Comparison of ENCODE assay signal across 26 cellular contexts in genomic region chr12:128698573-128698972, GRCh38.
DNase-seq lines count a peak whose midpoint lies in the region; ATAC-seq and TF ChIP-seq lines count a peak whose summit lies in the region.
"Had no signal": no experiment of that assay in that cellular context is flagged by ENCODE, and none has a peak within 500 bp of the region (broad histone marks: within the 10 kb centered on the region; RNA-seq: fewer than 3 reads in every experiment).

No MANE protein-coding gene starts in this region.

- H3K4me3 ChIP-seq in endodermal cell (ENCODE audit: low read length) (no peak overlapping the region), heart left ventricle (no peak overlapping the region)
- H3K4me3 ChIP-seq: A549; BLaER1 treated with 17β-estradiol and CSF1 and Interleukin-3, amounts not matched to agents 10 nM and 100 nM; GM12878; GM23338 had no signal

- no peaks in the 10 kb centered on the region for H3K9me3 Mint-ChIP-seq in endodermal cell
- peaks cover 8% of the 10 kb centered on the region for H3K9me3 Mint-ChIP-seq in natural killer cell treated with Interleukin-12 subunit alpha and Interleukin-12 subunit beta and Interleukin-15 and Interleukin-18, amount 100 ng/mL, for 72 hours
- peaks cover 3% of the 10 kb centered on the region for H3K9me3 Mint-ChIP-seq in stimulated activated effector memory CD8-positive, alpha-beta T cell treated with anti-CD3 and anti-CD28 coated beads, Interleukin-12 subunit alpha, Interleukin-12 subunit beta, amount 100 ng/mL, for 72 hours
- H3K9me3 Mint-ChIP-seq: CD8-positive, alpha-beta memory T cell; H9 had no signal

- H3K36me3 Mint-ChIP-seq in endodermal cell (ENCODE audit: low read depth) = no peaks in the 10 kb centered on the region
- H3K36me3 Mint-ChIP-seq in natural killer cell treated with Interleukin-12 subunit alpha and Interleukin-12 subunit beta and Interleukin-15 and Interleukin-18, amount 100 ng/mL, for 72 hours = peaks cover 4% of the 10 kb centered on the region
- H3K36me3 Mint-ChIP-seq in stimulated activated effector memory CD8-positive, alpha-beta T cell treated with anti-CD3 and anti-CD28 coated beads, Interleukin-12 subunit alpha, Interleukin-12 subunit beta, amount 100 ng/mL, for 72 hours = no peaks in the 10 kb centered on the region
- H3K36me3 Mint-ChIP-seq: CD14-positive monocyte had no signal

- no peaks in the 10 kb centered on the region for H3K36me3 ChIP-seq in endodermal cell (ENCODE audit: control insufficient read depth, insufficient read depth, low read length)
- no peaks in the 10 kb centered on the region for H3K36me3 ChIP-seq in heart left ventricle
- H3K36me3 ChIP-seq: BE2C; BLaER1 treated with 17β-estradiol and CSF1 and Interleukin-3, amounts not matched to agents 10 nM and 100 nM had no signal

- H3K4me1 Mint-ChIP-seq in endodermal cell = peaks cover 14% of the 10 kb centered on the region
- H3K4me1 Mint-ChIP-seq in natural killer cell treated with Interleukin-12 subunit alpha and Interleukin-12 subunit beta and Interleukin-15 and Interleukin-18, amount 100 ng/mL, for 72 hours (ENCODE audit: low read depth in 2 of 2) = peaks cover 44 to 63% of the 10 kb centered on the region in 2 donors
- peaks cover 21% of the 10 kb centered on the region for H3K4me1 Mint-ChIP-seq in stimulated activated effector memory CD8-positive, alpha-beta T cell treated with anti-CD3 and anti-CD28 coated beads, Interleukin-12 subunit alpha, Interleukin-12 subunit beta, amount 100 ng/mL, for 72 hours
- H3K4me1 Mint-ChIP-seq: CD14-positive monocyte, GM23338 had no signal

- H3K9me3 ChIP-seq in endodermal cell (ENCODE audit: control insufficient read depth, low read length) = no peaks in the 10 kb centered on the region
- H3K9me3 ChIP-seq in heart left ventricle = peaks cover 0 to 5% (median 0%) of the 10 kb centered on the region in 12 donors
- H3K9me3 ChIP-seq: A549 had no signal

- no peak overlapping the region for H3K9ac ChIP-seq in endodermal cell (ENCODE audit: extremely low read depth, low read length, poor library complexity, severe bottlenecking)
- H3K9ac ChIP-seq: BLaER1 treated with 17β-estradiol and CSF1 and Interleukin-3, amounts not matched to agents 10 nM and 100 nM had no signal

- H3K4me3 Mint-ChIP-seq in endodermal cell = no peak overlapping the region
- no peak overlapping the region for H3K4me3 Mint-ChIP-seq in natural killer cell treated with Interleukin-12 subunit alpha and Interleukin-12 subunit beta and Interleukin-15 and Interleukin-18, amount 100 ng/mL, for 72 hours
- H3K4me3 Mint-ChIP-seq in stimulated activated effector memory CD8-positive, alpha-beta T cell treated with anti-CD3 and anti-CD28 coated beads, Interleukin-12 subunit alpha, Interleukin-12 subunit beta, amount 100 ng/mL, for 72 hours = no peak overlapping the region
- H3K4me3 Mint-ChIP-seq: CD14-positive monocyte; CD4-positive, alpha-beta T cell; GM23338; H9; HFFc6 had no signal

- no peaks in the 10 kb centered on the region for H3K27me3 Mint-ChIP-seq in endodermal cell (ENCODE audit: insufficient read depth)
- H3K27me3 Mint-ChIP-seq in natural killer cell treated with Interleukin-12 subunit alpha and Interleukin-12 subunit beta and Interleukin-15 and Interleukin-18, amount 100 ng/mL, for 72 hours = no peaks in the 10 kb centered on the region
- H3K27me3 Mint-ChIP-seq: CD4-positive, alpha-beta T cell had no signal

- peak; percentile 57 to 65 for ATAC-seq in natural killer cell treated with Interleukin-12 subunit alpha and Interleukin-12 subunit beta and Interleukin-15 and Interleukin-18, amount 100 ng/mL, for 72 hours
- peak; percentile 41 for ATAC-seq in stimulated activated effector memory CD8-positive, alpha-beta T cell treated with anti-CD3 and anti-CD28 coated beads, Interleukin-12 subunit alpha, Interleukin-12 subunit beta, amount 100 ng/mL, for 72 hours
- ATAC-seq in HG03108 (IDR thresholded peaks at IDR 0.05; ENCODE audit: unreplicated experiment) (no peak), heart left ventricle (no peak)
- ATAC-seq: A549, GM12878, GM23338, HCT116 had no signal

- H3K4me1 ChIP-seq in endodermal cell (ENCODE audit: control insufficient read depth, insufficient read depth, low read length) (no peaks in the 10 kb centered on the region), heart left ventricle (no peaks in the 10 kb centered on the region)
- H3K4me1 ChIP-seq: A549; BE2C; BLaER1 treated with 17β-estradiol and CSF1 and Interleukin-3, amounts not matched to agents 10 nM and 100 nM had no signal

- POLR2A ChIA-PET in HEK293T (lab: Yijun Ruan, JAX) = no interaction called here

- TF ChIP-seq CTCF in endodermal cell (conservative IDR thresholded peaks at IDR 0.05) = no peak
- no peak for TF ChIP-seq CTCF in heart left ventricle (IDR thresholded peaks at IDR 0.05)

- CTCF ChIA-PET in HEK293T (lab: Yijun Ruan, JAX) = no interaction called here

- DNase-seq in endodermal cell = peak; percentile 68
- DNase-seq in mesenteric fat pad (ENCODE audit: low spot score) = peak; percentile 53
- no peak for DNase-seq in natural killer cell treated with Interleukin-12 subunit alpha and Interleukin-12 subunit beta and Interleukin-15 and Interleukin-18, amount 100 ng/mL, for 72 hours (ENCODE audit: low spot score)
- DNase-seq in stimulated activated effector memory CD8-positive, alpha-beta T cell treated with anti-CD3 and anti-CD28 coated beads, Interleukin-12 subunit alpha, Interleukin-12 subunit beta, amount 100 ng/mL, for 72 hours (ENCODE audit: low spot score in 2 of 2) = no peak
- DNase-seq in effector CD4-positive, alpha-beta T cell = no peak
- DNase-seq in heart left ventricle = no peak
- DNase-seq in HEK293T (ENCODE audit: extremely low spot score) = no peak
- DNase-seq: 8988T; ACHN; AML-193; BE2C; CD4-positive, alpha-beta T cell; CD8-positive, alpha-beta memory T cell; DMS 273 treated with DMSO at 0.1 percent for 48 hours; DMS79; EL; GDM1; H9; HFFc6 had no signal

- no peak overlapping the region for H3K27ac Mint-ChIP-seq in endodermal cell
- no peak overlapping the region for H3K27ac Mint-ChIP-seq in natural killer cell treated with Interleukin-12 subunit alpha and Interleukin-12 subunit beta and Interleukin-15 and Interleukin-18, amount 100 ng/mL, for 72 hours
- no peak overlapping the region for H3K27ac Mint-ChIP-seq in stimulated activated effector memory CD8-positive, alpha-beta T cell treated with anti-CD3 and anti-CD28 coated beads, Interleukin-12 subunit alpha, Interleukin-12 subunit beta, amount 100 ng/mL, for 72 hours
- H3K27ac Mint-ChIP-seq: CD4-positive, alpha-beta T cell; GM23338; HFFc6 had no signal

- no peaks in the 10 kb centered on the region for H3K27me3 ChIP-seq in endodermal cell (ENCODE audit: control insufficient read depth, insufficient read depth, low read length, poor library complexity, severe bottlenecking)
- H3K27me3 ChIP-seq in heart left ventricle = peaks cover 0 to 5% (median 0%) of the 10 kb centered on the region in 9 donors
- H3K27me3 ChIP-seq: BE2C; BLaER1 treated with 17β-estradiol and CSF1 and Interleukin-3, amounts not matched to agents 10 nM and 100 nM had no signal

- intact Hi-C loops in heart left ventricle (cut with DNase I) = no loop called here

- WGBS in endodermal cell (ENCODE audit: insufficient coverage in 1 of 2, insufficient read length in 1 of 2), 2 experiments = 76 to 82% methylated on average over 4 to 7 of the region's 7 CpGs
- WGBS in heart left ventricle, 4 donors = 53 to 58% (median 56%) methylated on average over 7 of the region's 7 CpGs

- TF ChIP-seq POLR2A in heart left ventricle (IDR thresholded peaks at IDR 0.05) = no peak

- no peak overlapping the region for H3K27ac ChIP-seq in endodermal cell (ENCODE audit: low read depth, low read length)
- no peak overlapping the region for H3K27ac ChIP-seq in heart left ventricle
- H3K27ac ChIP-seq: A549; BLaER1 treated with 17β-estradiol and CSF1 and Interleukin-3, amounts not matched to agents 10 nM and 100 nM had no signal

TF ChIP-seq in HEK293T, 16 proteins besides CTCF, POLR2A, EP300 and RAD21:
- TF ChIP-seq FOXM1 (IDR thresholded peaks at IDR 0.05; ENCODE audit: borderline replicate concordance) = no peak
- no peak for TF ChIP-seq SP1 (IDR thresholded peaks at IDR 0.05)
- no peak for TF ChIP-seq CTBP1 (IDR thresholded peaks at IDR 0.05; ENCODE audit: borderline replicate concordance)
- TF ChIP-seq TARDBP (IDR thresholded peaks at IDR 0.05) = no peak
- no peak for TF ChIP-seq NFRKB (IDR thresholded peaks at IDR 0.05)
- TF ChIP-seq HDGF (IDR thresholded peaks at IDR 0.05; ENCODE audit: borderline replicate concordance) = no peak
- no peak for TF ChIP-seq FOXA1 (IDR thresholded peaks at IDR 0.05)
- TF ChIP-seq ARNT (IDR thresholded peaks at IDR 0.05) = no peak
- no peak for TF ChIP-seq ELF4 (IDR thresholded peaks at IDR 0.05)
- no peak for TF ChIP-seq LEF1 (IDR thresholded peaks at IDR 0.05; ENCODE audit: borderline replicate concordance)
- TF ChIP-seq SUZ12 (IDR thresholded peaks at IDR 0.05) = no peak
- no peak for TF ChIP-seq L3MBTL2 (conservative IDR thresholded peaks at IDR 0.05)
- no peak for TF ChIP-seq FOXK2 (IDR thresholded peaks at IDR 0.05)
- no peak for TF ChIP-seq PKNOX1 (IDR thresholded peaks at IDR 0.05)
- TF ChIP-seq ZNF384 (IDR thresholded peaks at IDR 0.05) = no peak
- TF ChIP-seq BHLHE40 (IDR thresholded peaks at IDR 0.05; ENCODE audit: borderline replicate concordance) = no peak

Comparison
In these comparisons a context has a peak if more than half of its experiments do, and no peak if none do; other contexts are left out.
1. DNase-seq: peak in endodermal cell (single experiment) and mesenteric fat pad (single experiment); none in natural killer cell treated with Interleukin-12 subunit alpha and Interleukin-12 subunit beta and Interleukin-15 and Interleukin-18, amount 100 ng/mL, for 72 hours (single experiment), stimulated activated effector memory CD8-positive, alpha-beta T cell treated with anti-CD3 and anti-CD28 coated beads, Interleukin-12 subunit alpha, Interleukin-12 subunit beta, amount 100 ng/mL, for 72 hours (0 of 2), effector CD4-positive, alpha-beta T cell (single experiment), heart left ventricle (0 of 5) and HEK293T (single experiment).
2. ATAC-seq: peak in natural killer cell treated with Interleukin-12 subunit alpha and Interleukin-12 subunit beta and Interleukin-15 and Interleukin-18, amount 100 ng/mL, for 72 hours (2 of 2) and stimulated activated effector memory CD8-positive, alpha-beta T cell treated with anti-CD3 and anti-CD28 coated beads, Interleukin-12 subunit alpha, Interleukin-12 subunit beta, amount 100 ng/mL, for 72 hours (single experiment); none in HG03108 (single experiment) and heart left ventricle (0 of 4).